Comparison of ENCODE assay signal across 2 cellular contexts in the genomic region with DNA sequence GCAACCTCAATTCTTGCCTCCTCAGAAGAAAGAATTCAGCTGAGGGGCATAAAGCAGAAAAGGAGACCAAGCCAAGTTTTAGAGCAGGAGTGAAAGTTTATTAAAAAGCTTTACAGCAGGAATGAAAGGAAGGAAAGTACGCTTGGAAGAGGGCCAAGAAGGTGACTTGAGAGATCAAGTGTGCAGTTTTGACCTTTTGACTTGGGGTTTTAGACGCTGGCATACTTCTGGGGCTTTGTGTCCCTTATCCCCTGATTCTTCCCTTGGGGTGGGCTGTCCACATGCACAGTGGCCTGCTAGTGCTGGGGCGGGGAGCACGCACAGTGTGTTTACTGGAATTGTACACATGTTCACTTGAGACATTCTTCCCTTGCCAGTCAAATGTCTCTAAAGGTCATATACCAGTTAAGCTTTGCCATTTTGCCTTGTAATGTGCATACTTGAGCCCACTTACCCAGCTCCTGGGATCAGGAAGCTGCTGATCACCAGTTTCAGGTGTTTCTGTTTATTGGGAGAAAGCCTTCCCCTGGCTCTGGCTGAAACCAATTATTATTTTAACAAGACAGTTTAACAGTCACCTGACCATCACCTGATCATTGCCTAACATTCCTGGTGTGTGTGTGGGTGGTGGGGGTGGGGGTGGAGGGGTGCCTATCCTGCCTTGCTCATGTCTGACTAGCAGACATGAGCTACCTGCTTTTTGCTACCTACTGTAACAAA.
TF ChIP-seq lines count a peak whose summit lies in the region.

No MANE protein-coding gene starts in this region.

TF ChIP-seq in GM23338, 12 proteins besides CTCF, POLR2A, EP300 and RAD21:
- TF ChIP-seq, protein P1, sequence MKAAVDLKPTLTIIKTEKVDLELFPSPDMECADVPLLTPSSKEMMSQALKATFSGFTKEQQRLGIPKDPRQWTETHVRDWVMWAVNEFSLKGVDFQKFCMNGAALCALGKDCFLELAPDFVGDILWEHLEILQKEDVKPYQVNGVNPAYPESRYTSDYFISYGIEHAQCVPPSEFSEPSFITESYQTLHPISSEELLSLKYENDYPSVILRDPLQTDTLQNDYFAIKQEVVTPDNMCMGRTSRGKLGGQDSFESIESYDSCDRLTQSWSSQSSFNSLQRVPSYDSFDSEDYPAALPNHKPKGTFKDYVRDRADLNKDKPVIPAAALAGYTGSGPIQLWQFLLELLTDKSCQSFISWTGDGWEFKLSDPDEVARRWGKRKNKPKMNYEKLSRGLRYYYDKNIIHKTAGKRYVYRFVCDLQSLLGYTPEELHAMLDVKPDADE (IDR thresholded peaks at IDR 0.05): no peak
- TF ChIP-seq EZH2phosphoT487 (IDR thresholded peaks at IDR 0.05; ENCODE audit: unreplicated experiment): no peak
- TF ChIP-seq, protein P2, sequence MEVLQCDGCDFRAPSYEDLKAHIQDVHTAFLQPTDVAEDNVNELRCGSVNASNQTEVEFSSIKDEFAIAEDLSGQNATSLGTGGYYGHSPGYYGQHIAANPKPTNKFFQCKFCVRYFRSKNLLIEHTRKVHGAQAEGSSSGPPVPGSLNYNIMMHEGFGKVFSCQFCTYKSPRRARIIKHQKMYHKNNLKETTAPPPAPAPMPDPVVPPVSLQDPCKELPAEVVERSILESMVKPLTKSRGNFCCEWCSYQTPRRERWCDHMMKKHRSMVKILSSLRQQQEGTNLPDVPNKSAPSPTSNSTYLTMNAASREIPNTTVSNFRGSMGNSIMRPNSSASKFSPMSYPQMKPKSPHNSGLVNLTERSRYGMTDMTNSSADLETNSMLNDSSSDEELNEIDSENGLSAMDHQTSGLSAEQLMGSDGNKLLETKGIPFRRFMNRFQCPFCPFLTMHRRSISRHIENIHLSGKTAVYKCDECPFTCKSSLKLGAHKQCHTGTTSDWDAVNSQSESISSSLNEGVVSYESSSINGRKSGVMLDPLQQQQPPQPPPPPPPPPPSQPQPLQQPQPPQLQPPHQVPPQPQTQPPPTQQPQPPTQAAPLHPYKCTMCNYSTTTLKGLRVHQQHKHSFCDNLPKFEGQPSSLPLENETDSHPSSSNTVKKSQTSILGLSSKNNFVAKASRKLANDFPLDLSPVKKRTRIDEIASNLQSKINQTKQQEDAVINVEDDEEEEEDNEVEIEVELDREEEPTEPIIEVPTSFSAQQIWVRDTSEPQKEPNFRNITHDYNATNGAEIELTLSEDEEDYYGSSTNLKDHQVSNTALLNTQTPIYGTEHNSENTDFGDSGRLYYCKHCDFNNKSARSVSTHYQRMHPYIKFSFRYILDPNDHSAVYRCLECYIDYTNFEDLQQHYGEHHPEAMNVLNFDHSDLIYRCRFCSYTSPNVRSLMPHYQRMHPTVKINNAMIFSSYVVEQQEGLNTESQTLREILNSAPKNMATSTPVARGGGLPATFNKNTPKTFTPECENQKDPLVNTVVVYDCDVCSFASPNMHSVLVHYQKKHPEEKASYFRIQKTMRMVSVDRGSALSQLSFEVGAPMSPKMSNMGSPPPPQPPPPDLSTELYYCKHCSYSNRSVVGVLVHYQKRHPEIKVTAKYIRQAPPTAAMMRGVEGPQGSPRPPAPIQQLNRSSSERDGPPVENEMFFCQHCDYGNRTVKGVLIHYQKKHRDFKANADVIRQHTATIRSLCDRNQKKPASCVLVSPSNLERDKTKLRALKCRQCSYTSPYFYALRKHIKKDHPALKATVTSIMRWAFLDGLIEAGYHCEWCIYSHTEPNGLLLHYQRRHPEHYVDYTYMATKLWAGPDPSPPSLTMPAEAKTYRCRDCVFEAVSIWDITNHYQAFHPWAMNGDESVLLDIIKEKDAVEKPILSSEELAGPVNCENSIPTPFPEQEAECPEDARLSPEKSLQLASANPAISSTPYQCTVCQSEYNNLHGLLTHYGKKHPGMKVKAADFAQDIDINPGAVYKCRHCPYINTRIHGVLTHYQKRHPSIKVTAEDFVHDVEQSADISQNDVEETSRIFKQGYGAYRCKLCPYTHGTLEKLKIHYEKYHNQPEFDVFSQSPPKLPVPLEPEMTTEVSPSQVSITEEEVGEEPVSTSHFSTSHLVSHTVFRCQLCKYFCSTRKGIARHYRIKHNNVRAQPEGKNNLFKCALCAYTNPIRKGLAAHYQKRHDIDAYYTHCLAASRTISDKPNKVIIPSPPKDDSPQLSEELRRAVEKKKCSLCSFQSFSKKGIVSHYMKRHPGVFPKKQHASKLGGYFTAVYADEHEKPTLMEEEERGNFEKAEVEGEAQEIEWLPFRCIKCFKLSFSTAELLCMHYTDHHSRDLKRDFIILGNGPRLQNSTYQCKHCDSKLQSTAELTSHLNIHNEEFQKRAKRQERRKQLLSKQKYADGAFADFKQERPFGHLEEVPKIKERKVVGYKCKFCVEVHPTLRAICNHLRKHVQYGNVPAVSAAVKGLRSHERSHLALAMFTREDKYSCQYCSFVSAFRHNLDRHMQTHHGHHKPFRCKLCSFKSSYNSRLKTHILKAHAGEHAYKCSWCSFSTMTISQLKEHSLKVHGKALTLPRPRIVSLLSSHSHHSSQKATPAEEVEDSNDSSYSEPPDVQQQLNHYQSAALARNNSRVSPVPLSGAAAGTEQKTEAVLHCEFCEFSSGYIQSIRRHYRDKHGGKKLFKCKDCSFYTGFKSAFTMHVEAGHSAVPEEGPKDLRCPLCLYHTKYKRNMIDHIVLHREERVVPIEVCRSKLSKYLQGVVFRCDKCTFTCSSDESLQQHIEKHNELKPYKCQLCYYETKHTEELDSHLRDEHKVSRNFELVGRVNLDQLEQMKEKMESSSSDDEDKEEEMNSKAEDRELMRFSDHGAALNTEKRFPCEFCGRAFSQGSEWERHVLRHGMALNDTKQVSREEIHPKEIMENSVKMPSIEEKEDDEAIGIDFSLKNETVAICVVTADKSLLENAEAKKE (CRISPR knock-in tag; IDR thresholded peaks at IDR 0.05): no peak
- TF ChIP-seq CREB1 (CRISPR knock-in tag; IDR thresholded peaks at IDR 0.05; ENCODE audit: low read depth): no peak
TF ChIP-seq in GM23338: peak in this region for 0.

TF ChIP-seq in H1, 55 proteins besides CTCF, POLR2A, EP300 and RAD21:
- TF ChIP-seq RNF2 (IDR thresholded peaks at IDR 0.05; ENCODE audit: borderline replicate concordance, low read depth, low read length, missing control alignments, poor library complexity, severe bottlenecking): no peak
- TF ChIP-seq TAF7 (optimal IDR thresholded peaks at IDR 0.05; ENCODE audit: borderline replicate concordance, low read depth, low read length): no peak
- TF ChIP-seq GABPA (IDR thresholded peaks at IDR 0.05; ENCODE audit: borderline replicate concordance, insufficient read depth, low read length): no peak
- TF ChIP-seq SAP30 (IDR thresholded peaks at IDR 0.05; ENCODE audit: insufficient read depth, insufficient replicate concordance, low read length): no peak
